8 cellular contexts compared by ENCODE assay signal in genomic region chr17:45431531-45432404, GRCh38. TPM values are rescaled to one million over a fixed set of nuclear protein-coding genes. Genes with fewer than 3 reads are reported as not detected.
A peak's percentile ranks its signal among the peaks of the same experiment; 100 is the strongest.
DNase-seq lines count a peak whose midpoint lies in the region; ATAC-seq and TF ChIP-seq lines count a peak whose summit lies in the region.

No MANE protein-coding gene starts in this region.

- no peaks in the 10 kb centered on the region for H3K36me3 Mint-ChIP-seq in activated T-cell treated with anti-CD3 and anti-CD28 coated beads, Interleukin-2, amount 50 U/mL, for 72 hours (ENCODE audit: insufficient read depth in 2 of 2)
- H3K36me3 Mint-ChIP-seq in neural progenitor cell, result no peaks in the 10 kb centered on the region

- peak; percentile 59 for TF ChIP-seq POLR2A in GM19193 (IDR thresholded peaks at IDR 0.05; ENCODE audit: extremely low read depth, insufficient read depth, insufficient read length)
- peak; percentile 43 to 68 for TF ChIP-seq POLR2A in Peyer's patch (IDR thresholded peaks at IDR 0.05)
- peak in 1 of 2 donors; percentile 71 for TF ChIP-seq POLR2A in thyroid gland (IDR thresholded peaks at IDR 0.05)

- H3K4me1 Mint-ChIP-seq in activated T-cell treated with anti-CD3 and anti-CD28 coated beads, Interleukin-2, amount 50 U/mL, for 72 hours (ENCODE audit: low read depth), result peaks cover 26% of the 10 kb centered on the region
- H3K4me1 Mint-ChIP-seq in neural progenitor cell, result peaks cover 17% of the 10 kb centered on the region

- H3K4me3 Mint-ChIP-seq in activated T-cell treated with anti-CD3 and anti-CD28 coated beads, Interleukin-2, amount 50 U/mL, for 72 hours, result peak overlapping the region; percentile 89 to 92
- H3K4me3 Mint-ChIP-seq in neural progenitor cell, result peak overlapping the region; percentile 77

- H3K9me3 Mint-ChIP-seq in activated T-cell treated with anti-CD3 and anti-CD28 coated beads, Interleukin-2, amount 50 U/mL, for 72 hours, result no peaks in the 10 kb centered on the region
- no peaks in the 10 kb centered on the region for H3K9me3 Mint-ChIP-seq in neural progenitor cell

- peaks cover 31% of the 10 kb centered on the region for H4K20me1 ChIP-seq in neural progenitor cell (ENCODE audit: low read depth)

- H3K9me3 ChIP-seq in HUES48 (ENCODE audit: control insufficient read depth, insufficient read depth, low read length) (no peaks in the 10 kb centered on the region), Peyer's patch (no peaks in the 10 kb centered on the region), neural progenitor cell (ENCODE audit: low read depth) (no peaks in the 10 kb centered on the region), thyroid gland (no peaks in the 10 kb centered on the region)

- no peaks in the 10 kb centered on the region for H3K27me3 Mint-ChIP-seq in activated T-cell treated with anti-CD3 and anti-CD28 coated beads, Interleukin-2, amount 50 U/mL, for 72 hours (ENCODE audit: low read depth)
- H3K27me3 Mint-ChIP-seq in neural progenitor cell (ENCODE audit: insufficient read depth, low read depth), result peaks cover 46% of the 10 kb centered on the region

- H3K9ac ChIP-seq in HUES48 (ENCODE audit: low read depth, low read length) (no peak overlapping the region), neural progenitor cell (no peak overlapping the region)

- WGBS in thyroid gland, 2 donors, result 1 to 2% methylated on average over 14 to 17 of the region's 64 CpGs

- ATAC-seq in activated T-cell treated with anti-CD3 and anti-CD28 coated beads, Interleukin-2, amount 50 U/mL, for 72 hours (replicated peaks in 1 of 2), result peak; percentile 75 to 82

- H3K4me1 ChIP-seq in HUES48 (ENCODE audit: control insufficient read depth, insufficient read depth, low read length) (peaks cover 11% of the 10 kb centered on the region), Peyer's patch (peaks cover 4 to 55% (median 17%) of the 10 kb centered on the region in 4 donors), neural progenitor cell (peaks cover 10% of the 10 kb centered on the region), thyroid gland (peaks cover 26 to 48% of the 10 kb centered on the region in 2 donors)

- H3K4me3 ChIP-seq in HUES48 (ENCODE audit: low read depth, low read length), result peak overlapping the region; percentile 72
- H3K4me3 ChIP-seq in Peyer's patch, result peak overlapping the region; percentile 34 to 60 (median 55)
- H3K4me3 ChIP-seq in fibroblast of mammary gland (ENCODE audit: control insufficient read depth, low read depth, low read length), result peak overlapping the region; percentile 41
- H3K4me3 ChIP-seq in neural progenitor cell, result peak overlapping the region; percentile 61
- H3K4me3 ChIP-seq in thyroid gland (replicated peaks in 1 of 3), result peak overlapping the region; percentile 44 to 56 (median 47)

- peak; percentile 71 for DNase-seq in AG20443 (ENCODE audit: low spot score)
- peak; percentile 89 to 94 (median 91) for DNase-seq in Peyer's patch
- DNase-seq in activated T-cell treated with anti-CD3 and anti-CD28 coated beads, Interleukin-2, amount 50 U/mL, for 72 hours, result peak; percentile 86
- peak; percentile 45 for DNase-seq in fibroblast of mammary gland (ENCODE audit: low read depth)
- DNase-seq in neural progenitor cell (ENCODE audit: low spot score), result peak; percentile 93
- peak; percentile 92 to 94 for DNase-seq in thyroid gland

- H3K27me3 ChIP-seq in HUES48 (ENCODE audit: control insufficient read depth, insufficient read depth, low read length) (peaks cover 59% of the 10 kb centered on the region), Peyer's patch (no peaks in the 10 kb centered on the region), neural progenitor cell (peaks cover 79% of the 10 kb centered on the region), thyroid gland (no peaks in the 10 kb centered on the region)

- peaks cover 26% of the 10 kb centered on the region for H3F3A ChIP-seq in neural progenitor cell (ENCODE audit: low read depth)

- no peak overlapping the region for H3K27ac Mint-ChIP-seq in activated T-cell treated with anti-CD3 and anti-CD28 coated beads, Interleukin-2, amount 50 U/mL, for 72 hours
- no peak overlapping the region for H3K27ac Mint-ChIP-seq in neural progenitor cell

- H3K36me3 ChIP-seq in HUES48 (ENCODE audit: control insufficient read depth, insufficient read depth, low read length), result no peaks in the 10 kb centered on the region
- peaks cover 0 to 14% (median 0%) of the 10 kb centered on the region in 3 donors for H3K36me3 ChIP-seq in Peyer's patch
- no peaks in the 10 kb centered on the region for H3K36me3 ChIP-seq in neural progenitor cell
- H3K36me3 ChIP-seq in thyroid gland, result peaks cover 0 to 8% of the 10 kb centered on the region in 2 donors

- peak overlapping the region; percentile 95 for H2AFZ ChIP-seq in neural progenitor cell (replicated peaks)

- TF ChIP-seq CTCF in Peyer's patch (IDR thresholded peaks at IDR 0.05) (no peak), fibroblast of mammary gland (conservative IDR thresholded peaks at IDR 0.05; ENCODE audit: control insufficient read depth, insufficient read depth, low read depth, low read length) (no peak), neural progenitor cell (IDR thresholded peaks at IDR 0.05) (no peak), thyroid gland (IDR thresholded peaks at IDR 0.05) (no peak)

- H3K27ac ChIP-seq in HUES48 (ENCODE audit: low read depth, low read length), result no peak overlapping the region
- H3K27ac ChIP-seq in Peyer's patch, result peak overlapping the region; percentile 33 to 76 (median 72)
- no peak overlapping the region for H3K27ac ChIP-seq in neural progenitor cell
- H3K27ac ChIP-seq in thyroid gland, result peak overlapping the region; percentile 31 to 56 (median 39)

- intact Hi-C loops in thyroid gland (cut with DNase I), result no loop called here

- H3K79me2 ChIP-seq in neural progenitor cell (ENCODE audit: low read depth), result no peaks in the 10 kb centered on the region

- H3K4me2 ChIP-seq in neural progenitor cell, result peak overlapping the region; percentile 98

RNA-seq across cellular contexts. Expression of gene ARHGAP27, which starts 0.9 kb away (rescaled TPM):
- total RNA-seq in Peyer's patch (100 to 1,000 TPM; 112 to 385 (median 258) TPM), neural progenitor cell (ENCODE audit: low replicate concordance) (1.0 and 3.0 TPM in 2 replicates), thyroid gland (10 to 100 TPM; 31.5 to 38.6 (median 33.1) TPM)
- total RNA-seq in activated T-cell treated with anti-CD3 and anti-CD28 coated beads, Interleukin-2, amount 50 U/mL, for 72 hours, result 10 to 100 TPM; 41.4 to 42.6 TPM

RNA-seq across cellular contexts. Expression of gene PLEKHM1, which starts 58.8 kb away (rescaled TPM):
- total RNA-seq in Peyer's patch (100 to 1,000 TPM in 1 of 4 donors, 10 to 100 TPM in 3; 45.4 to 130 (median 71.7) TPM), neural progenitor cell (ENCODE audit: low replicate concordance) (6.2 and 7.0 TPM in 2 replicates), thyroid gland (100 to 1,000 TPM in 2 of 4 donors, 10 to 100 TPM in 2; 47.9 to 114 (median 95.1) TPM)
- 10 to 100 TPM; 30.4 to 33.3 TPM for total RNA-seq in activated T-cell treated with anti-CD3 and anti-CD28 coated beads, Interleukin-2, amount 50 U/mL, for 72 hours

Comparison
In these comparisons a context has a peak if more than half of its experiments do, and no peak if none do; other contexts are left out.
1. H3K27ac ChIP-seq: peak in Peyer's patch (4 of 4) and thyroid gland (3 of 3); none in HUES48 (single experiment) and neural progenitor cell (single experiment).
2. Peak in every context shown above with its lines, with median percentiles within 50 percentile points of each other: DNase-seq and H3K4me3 ChIP-seq.